1 cellular context compared by ENCODE assay signal in the genomic region with DNA sequence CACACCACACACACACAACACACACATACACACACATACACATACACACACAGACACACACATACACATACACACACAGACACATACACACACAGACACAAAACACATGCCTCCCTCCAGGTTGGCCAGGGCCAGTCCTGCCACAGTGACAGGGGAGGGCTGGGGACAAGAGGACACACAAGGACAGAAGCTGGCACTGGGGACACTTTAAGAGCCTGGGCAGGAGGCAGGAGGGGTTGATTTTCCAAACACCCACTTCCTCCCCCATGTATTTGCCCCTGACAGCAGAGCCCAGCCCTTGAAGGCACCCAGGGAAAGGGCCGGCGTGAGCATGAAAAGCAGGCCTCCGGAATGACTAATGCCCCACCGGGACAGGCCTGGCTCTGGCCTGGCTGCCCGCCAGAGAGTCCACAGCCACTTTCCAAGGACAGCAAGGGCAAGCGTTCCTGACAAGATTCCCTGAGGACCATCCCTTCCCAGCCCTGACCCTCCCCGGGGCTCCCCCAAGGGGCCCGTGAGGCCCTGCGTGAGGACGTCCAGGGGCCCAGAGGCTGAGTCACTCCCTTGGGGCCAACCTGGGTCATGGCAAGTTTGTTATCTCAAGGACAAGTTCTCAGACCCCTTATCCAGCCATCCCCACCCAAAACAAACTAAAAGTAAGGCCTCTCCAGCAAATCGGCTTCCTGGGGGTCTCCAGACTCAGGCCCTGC.
TF ChIP-seq lines count a peak whose summit lies in the region.

No MANE protein-coding gene starts in this region.

TF ChIP-seq in K562, 482 proteins besides CTCF, POLR2A, EP300 and RAD21 (continued from another document):
- TF ChIP-seq MGA (IDR thresholded peaks at IDR 0.05) (peak; percentile 42; the same call in 1 of the 2 replicates), DMBX1 (CRISPR knock-in tag; IDR thresholded peaks at IDR 0.05; ENCODE audit: borderline replicate concordance) (peak; percentile 54; the same call in 1 of the 2 replicates), HMGN3 (IDR thresholded peaks at IDR 0.05; ENCODE audit: borderline replicate concordance, extremely low read depth, insufficient read length, low read depth, low read length) (peak; percentile 41), ELF4 (CRISPR knock-in tag; IDR thresholded peaks at IDR 0.05) (peak; percentile 77; the same call in 1 of the 2 replicates), MBD2 (IDR thresholded peaks at IDR 0.05; ENCODE audit: borderline replicate concordance, low read depth) (no peak), NRF1 (conservative IDR thresholded peaks at IDR 0.05 in 1 of 2, IDR thresholded peaks at IDR 0.05 in 1 of 2) (peak; percentile 39; a peak in 2 of 4 replicates), NFIC (IDR thresholded peaks at IDR 0.05) (peak; percentile 86), LARP7 (IDR thresholded peaks at IDR 0.05) (0 out of 2 replicates have a peak, but pooled peaks have one; percentile 41), POLR3G (IDR thresholded peaks at IDR 0.05; ENCODE audit: extremely low read depth, insufficient read length, insufficient replicate concordance) (no peak), NR2C1 (IDR thresholded peaks at IDR 0.05) (no peak), NR2C1 (tag; IDR thresholded peaks at IDR 0.05) (peak; percentile 53; the same call in 1 of the 2 replicates), MLLT1 (IDR thresholded peaks at IDR 0.05) (peak; percentile 50 to 59; a peak in 1 of 4 replicates), MXI1 (IDR thresholded peaks at IDR 0.05; ENCODE audit: low read depth, low read length) (no peak), ATF7 (IDR thresholded peaks at IDR 0.05) (0 out of 2 replicates have a peak, but pooled peaks have one; percentile 18), CXXC5 (CRISPR knock-in tag; IDR thresholded peaks at IDR 0.05) (peak; percentile 80), RBBP5 (IDR thresholded peaks at IDR 0.05; ENCODE audit: borderline replicate concordance, insufficient read depth, low read length, poor library complexity, severe bottlenecking) (peak; percentile 67), ZNF184 (CRISPR knock-in tag; IDR thresholded peaks at IDR 0.05) (no peak), FOSL1 (tag; conservative IDR thresholded peaks at IDR 0.05) (peak; percentile 81), SNRNP70 (optimal IDR thresholded peaks at IDR 0.05; ENCODE audit: low read depth, low read length) (no peak), NFATC3 (IDR thresholded peaks at IDR 0.05) (no peak), BCL6 (CRISPR knock-in tag; IDR thresholded peaks at IDR 0.05) (no peak)
- TF ChIP-seq, protein P1, sequence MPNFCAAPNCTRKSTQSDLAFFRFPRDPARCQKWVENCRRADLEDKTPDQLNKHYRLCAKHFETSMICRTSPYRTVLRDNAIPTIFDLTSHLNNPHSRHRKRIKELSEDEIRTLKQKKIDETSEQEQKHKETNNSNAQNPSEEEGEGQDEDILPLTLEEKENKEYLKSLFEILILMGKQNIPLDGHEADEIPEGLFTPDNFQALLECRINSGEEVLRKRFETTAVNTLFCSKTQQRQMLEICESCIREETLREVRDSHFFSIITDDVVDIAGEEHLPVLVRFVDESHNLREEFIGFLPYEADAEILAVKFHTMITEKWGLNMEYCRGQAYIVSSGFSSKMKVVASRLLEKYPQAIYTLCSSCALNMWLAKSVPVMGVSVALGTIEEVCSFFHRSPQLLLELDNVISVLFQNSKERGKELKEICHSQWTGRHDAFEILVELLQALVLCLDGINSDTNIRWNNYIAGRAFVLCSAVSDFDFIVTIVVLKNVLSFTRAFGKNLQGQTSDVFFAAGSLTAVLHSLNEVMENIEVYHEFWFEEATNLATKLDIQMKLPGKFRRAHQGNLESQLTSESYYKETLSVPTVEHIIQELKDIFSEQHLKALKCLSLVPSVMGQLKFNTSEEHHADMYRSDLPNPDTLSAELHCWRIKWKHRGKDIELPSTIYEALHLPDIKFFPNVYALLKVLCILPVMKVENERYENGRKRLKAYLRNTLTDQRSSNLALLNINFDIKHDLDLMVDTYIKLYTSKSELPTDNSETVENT (CRISPR knock-in tag; IDR thresholded peaks at IDR 0.05): no peak
- TF ChIP-seq, protein P2, sequence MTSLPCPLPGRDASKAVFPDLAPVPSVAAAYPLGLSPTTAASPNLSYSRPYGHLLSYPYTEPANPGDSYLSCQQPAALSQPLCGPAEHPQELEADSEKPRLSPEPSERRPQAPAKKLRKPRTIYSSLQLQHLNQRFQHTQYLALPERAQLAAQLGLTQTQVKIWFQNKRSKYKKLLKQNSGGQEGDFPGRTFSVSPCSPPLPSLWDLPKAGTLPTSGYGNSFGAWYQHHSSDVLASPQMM (CRISPR knock-in tag; IDR thresholded peaks at IDR 0.05): no peak
- TF ChIP-seq, protein P3, sequence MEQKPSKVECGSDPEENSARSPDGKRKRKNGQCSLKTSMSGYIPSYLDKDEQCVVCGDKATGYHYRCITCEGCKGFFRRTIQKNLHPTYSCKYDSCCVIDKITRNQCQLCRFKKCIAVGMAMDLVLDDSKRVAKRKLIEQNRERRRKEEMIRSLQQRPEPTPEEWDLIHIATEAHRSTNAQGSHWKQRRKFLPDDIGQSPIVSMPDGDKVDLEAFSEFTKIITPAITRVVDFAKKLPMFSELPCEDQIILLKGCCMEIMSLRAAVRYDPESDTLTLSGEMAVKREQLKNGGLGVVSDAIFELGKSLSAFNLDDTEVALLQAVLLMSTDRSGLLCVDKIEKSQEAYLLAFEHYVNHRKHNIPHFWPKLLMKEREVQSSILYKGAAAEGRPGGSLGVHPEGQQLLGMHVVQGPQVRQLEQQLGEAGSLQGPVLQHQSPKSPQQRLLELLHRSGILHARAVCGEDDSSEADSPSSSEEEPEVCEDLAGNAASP (IDR thresholded peaks at IDR 0.05): peak; percentile 82
